ENCODE assay signal across 2 cellular contexts in genomic region chr2:46970334-46971288, GRCh38.
TF ChIP-seq lines count a peak whose summit lies in the region.

No MANE protein-coding gene starts in this region.

TF ChIP-seq in A549, 52 proteins besides CTCF, POLR2A, EP300 and RAD21 (continues in another document):
- TF ChIP-seq CHD4 (IDR thresholded peaks at IDR 0.05; ENCODE audit: borderline replicate concordance) (no peak), ESRRA (IDR thresholded peaks at IDR 0.05; ENCODE audit: borderline replicate concordance, low read length) (peak; percentile 77; the same call in 1 of the 2 replicates), CBX8 (IDR thresholded peaks at IDR 0.05) (no peak), PHF8 (IDR thresholded peaks at IDR 0.05; ENCODE audit: borderline replicate concordance, low read depth) (no peak), ELK1 (IDR thresholded peaks at IDR 0.05; ENCODE audit: low read depth, low read length) (no peak; the same call in 1 of the 2 replicates), TFCP2L1 (CRISPR knock-in tag; IDR thresholded peaks at IDR 0.05) (no peak), MAZ (IDR thresholded peaks at IDR 0.05; ENCODE audit: borderline replicate concordance, low read depth, low read length) (no peak), ZFP36 (IDR thresholded peaks at IDR 0.05; ENCODE audit: borderline replicate concordance, partially characterized antibody) (no peak), JUNB (IDR thresholded peaks at IDR 0.05) (peak; percentile 77), REST (IDR thresholded peaks at IDR 0.05) (no peak), ATOH8 (CRISPR knock-in tag; IDR thresholded peaks at IDR 0.05; ENCODE audit: low read depth) (no peak), HES2 (IDR thresholded peaks at IDR 0.05) (no peak), TP53 (CRISPR knock-in tag; IDR thresholded peaks at IDR 0.05) (0 out of 2 replicates have a peak, but pooled peaks have one; percentile 50), JUN (IDR thresholded peaks at IDR 0.05) (peak; percentile 38 to 52; a peak in 1 of 5 replicates), GATA3 (IDR thresholded peaks at IDR 0.05; ENCODE audit: borderline replicate concordance) (peak; percentile 58; the same call in 1 of the 2 replicates), FOSL2 (IDR thresholded peaks at IDR 0.05) (peak; percentile 81), FOSL2 (CRISPR knock-in tag; IDR thresholded peaks at IDR 0.05) (peak; percentile 86), RFX5 (IDR thresholded peaks at IDR 0.05) (no peak), RNF2 (IDR thresholded peaks at IDR 0.05; ENCODE audit: borderline replicate concordance, low read depth) (no peak), SMC3 (IDR thresholded peaks at IDR 0.05) (peak; percentile 35; the same call in 2 of the 3 replicates), HOXB13 (CRISPR knock-in tag; IDR thresholded peaks at IDR 0.05; ENCODE audit: low read depth) (peak; percentile 31; the same call in 1 of the 2 replicates), ZC3H11A (IDR thresholded peaks at IDR 0.05) (no peak), ZSCAN20 (CRISPR knock-in tag; IDR thresholded peaks at IDR 0.05) (no peak), POLR2AphosphoS2 (conservative IDR thresholded peaks at IDR 0.05; ENCODE audit: low read length) (no peak), EHMT2 (IDR thresholded peaks at IDR 0.05; ENCODE audit: low read depth) (no peak), USF2 (IDR thresholded peaks at IDR 0.05) (no peak), KDM1A (IDR thresholded peaks at IDR 0.05; ENCODE audit: low read depth) (no peak), HOXB5 (CRISPR knock-in tag; IDR thresholded peaks at IDR 0.05) (no peak), EHF (CRISPR knock-in tag; IDR thresholded peaks at IDR 0.05) (no peak), SREBF2 (IDR thresholded peaks at IDR 0.05) (no peak)
- TF ChIP-seq, protein P1, sequence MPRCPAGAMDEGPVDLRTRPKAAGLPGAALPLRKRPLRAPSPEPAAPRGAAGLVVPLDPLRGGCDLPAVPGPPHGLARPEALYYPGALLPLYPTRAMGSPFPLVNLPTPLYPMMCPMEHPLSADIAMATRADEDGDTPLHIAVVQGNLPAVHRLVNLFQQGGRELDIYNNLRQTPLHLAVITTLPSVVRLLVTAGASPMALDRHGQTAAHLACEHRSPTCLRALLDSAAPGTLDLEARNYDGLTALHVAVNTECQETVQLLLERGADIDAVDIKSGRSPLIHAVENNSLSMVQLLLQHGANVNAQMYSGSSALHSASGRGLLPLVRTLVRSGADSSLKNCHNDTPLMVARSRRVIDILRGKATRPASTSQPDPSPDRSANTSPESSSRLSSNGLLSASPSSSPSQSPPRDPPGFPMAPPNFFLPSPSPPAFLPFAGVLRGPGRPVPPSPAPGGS (IDR thresholded peaks at IDR 0.05), result 0 out of 3 replicates have a peak, but pooled peaks have one; percentile 27

TF ChIP-seq in GM12878, 131 proteins besides CTCF, POLR2A, EP300 and RAD21:
- TF ChIP-seq EED (IDR thresholded peaks at IDR 0.05; ENCODE audit: low read depth) (peak; percentile 39; the same call in 1 of the 2 replicates), SPI1 (IDR thresholded peaks at IDR 0.05; ENCODE audit: borderline replicate concordance, insufficient read depth, low read depth, low read length) (peak; percentile 49; the same call in 1 of the 2 replicates)
- TF ChIP-seq, protein P2, sequence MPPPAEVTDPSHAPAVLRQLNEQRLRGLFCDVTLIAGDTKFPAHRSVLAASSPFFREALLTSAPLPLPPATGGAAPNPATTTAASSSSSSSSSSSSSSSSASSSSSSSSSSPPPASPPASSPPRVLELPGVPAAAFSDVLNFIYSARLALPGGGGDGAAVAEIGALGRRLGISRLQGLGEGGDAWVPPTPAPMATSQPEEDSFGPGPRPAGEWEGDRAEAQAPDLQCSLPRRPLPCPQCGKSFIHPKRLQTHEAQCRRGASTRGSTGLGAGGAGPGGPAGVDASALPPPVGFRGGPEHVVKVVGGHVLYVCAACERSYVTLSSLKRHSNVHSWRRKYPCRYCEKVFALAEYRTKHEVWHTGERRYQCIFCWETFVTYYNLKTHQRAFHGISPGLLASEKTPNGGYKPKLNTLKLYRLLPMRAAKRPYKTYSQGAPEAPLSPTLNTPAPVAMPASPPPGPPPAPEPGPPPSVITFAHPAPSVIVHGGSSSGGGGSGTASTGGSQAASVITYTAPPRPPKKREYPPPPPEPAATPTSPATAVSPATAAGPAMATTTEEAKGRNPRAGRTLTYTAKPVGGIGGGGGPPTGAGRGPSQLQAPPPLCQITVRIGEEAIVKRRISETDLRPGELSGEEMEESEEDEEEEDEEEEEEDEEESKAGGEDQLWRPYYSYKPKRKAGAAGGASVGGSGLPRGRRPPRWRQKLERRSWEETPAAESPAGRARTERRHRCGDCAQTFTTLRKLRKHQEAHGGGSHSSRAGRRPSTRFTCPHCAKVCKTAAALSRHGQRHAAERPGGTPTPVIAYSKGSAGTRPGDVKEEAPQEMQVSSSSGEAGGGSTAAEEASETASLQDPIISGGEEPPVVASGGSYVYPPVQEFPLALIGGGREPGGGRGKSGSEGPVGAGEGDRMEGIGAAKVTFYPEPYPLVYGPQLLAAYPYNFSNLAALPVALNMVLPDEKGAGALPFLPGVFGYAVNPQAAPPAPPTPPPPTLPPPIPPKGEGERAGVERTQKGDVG (CRISPR knock-in tag; IDR thresholded peaks at IDR 0.05), result no peak
